ENCODE assay signal across 18 cellular contexts in genomic region chr20:24560571-24561485, GRCh38.
DNase-seq lines count a peak whose midpoint lies in the region; ATAC-seq and TF ChIP-seq lines count a peak whose summit lies in the region.
"Had no signal": no experiment of that assay in that cellular context is flagged by ENCODE, and none has a peak within 500 bp of the region (broad histone marks: within the 10 kb centered on the region; RNA-seq: fewer than 3 reads in every experiment).

No MANE protein-coding gene starts in this region.

- WGBS in ectodermal cell, 2 experiments: 88 to 90% methylated on average over 5 of the region's 5 CpGs

- H3K27ac Mint-ChIP-seq in activated naive CD4-positive, alpha-beta T cell treated with anti-CD3 and anti-CD28 coated beads, Interleukin-2, amount 10 ng/mL, durations not matched to agents 7 days and 5 days: peak overlapping the region; percentile 7
- no peak overlapping the region for H3K27ac Mint-ChIP-seq in type B pancreatic cell
- no peak overlapping the region for H3K27ac Mint-ChIP-seq in activated T-cell treated with anti-CD3 and anti-CD28 coated beads, Interleukin-2, amount 50 U/mL, for 72 hours

- TF ChIP-seq CTCF in type B pancreatic cell (conservative IDR thresholded peaks at IDR 0.05): no peak
- no peak for TF ChIP-seq CTCF in OCI-LY7 (conservative IDR thresholded peaks at IDR 0.05; ENCODE audit: low read length)

- no peak for ATAC-seq in activated T-cell treated with anti-CD3 and anti-CD28 coated beads, Interleukin-2, amount 50 U/mL, for 72 hours (replicated peaks in 1 of 2)

- peaks cover 14% of the 10 kb centered on the region for H3K9me3 Mint-ChIP-seq in activated naive CD4-positive, alpha-beta T cell treated with anti-CD3 and anti-CD28 coated beads, Interleukin-2, amount 10 ng/mL, durations not matched to agents 7 days and 5 days
- no peaks in the 10 kb centered on the region for H3K9me3 Mint-ChIP-seq in type B pancreatic cell
- H3K9me3 Mint-ChIP-seq in activated T-cell treated with anti-CD3 and anti-CD28 coated beads, Interleukin-2, amount 50 U/mL, for 72 hours: peaks cover 8 to 10% of the 10 kb centered on the region in 2 donors

- H3K36me3 ChIP-seq in SJCRH30: no peaks in the 10 kb centered on the region
- no peaks in the 10 kb centered on the region for H3K36me3 ChIP-seq in ectodermal cell (ENCODE audit: control insufficient read depth, insufficient read depth, low read length)
- no peaks in the 10 kb centered on the region for H3K36me3 ChIP-seq in OCI-LY7 (ENCODE audit: insufficient read depth, low read length)

- H2AFZ ChIP-seq in OCI-LY7 (ENCODE audit: low read length): no peak overlapping the region

- peaks cover 2% of the 10 kb centered on the region for H3K36me3 Mint-ChIP-seq in activated naive CD4-positive, alpha-beta T cell treated with anti-CD3 and anti-CD28 coated beads, Interleukin-2, amount 10 ng/mL, durations not matched to agents 7 days and 5 days
- peaks cover 4% of the 10 kb centered on the region for H3K36me3 Mint-ChIP-seq in type B pancreatic cell
- peaks cover 0 to 3% of the 10 kb centered on the region in 2 donors for H3K36me3 Mint-ChIP-seq in activated T-cell treated with anti-CD3 and anti-CD28 coated beads, Interleukin-2, amount 50 U/mL, for 72 hours (ENCODE audit: insufficient read depth in 2 of 2)

- no peak overlapping the region for H3K4me3 Mint-ChIP-seq in activated naive CD4-positive, alpha-beta T cell treated with anti-CD3 and anti-CD28 coated beads, Interleukin-2, amount 10 ng/mL, durations not matched to agents 7 days and 5 days
- peak overlapping the region; percentile 31 for H3K4me3 Mint-ChIP-seq in type B pancreatic cell
- no peak overlapping the region for H3K4me3 Mint-ChIP-seq in activated T-cell treated with anti-CD3 and anti-CD28 coated beads, Interleukin-2, amount 50 U/mL, for 72 hours

- no TSS peak for BruUV-seq in OCI-LY7 (replicated peaks; lab: Mats Ljungman, UMichigan)

- POLR2A ChIA-PET in OCI-LY7 (lab: Charles Lee): no interaction called here

- DNase-seq in activated naive CD4-positive, alpha-beta T cell treated with anti-CD3 and anti-CD28 coated beads, Interleukin-2, amount 10 ng/mL, durations not matched to agents 7 days and 5 days: no peak
- DNase-seq in activated naive CD4-positive, alpha-beta T cell (lab: John Stamatoyannopoulos, UW): no peak
- DNase-seq in SJCRH30 (peak; percentile 23 to 62), type B pancreatic cell (ENCODE audit: extremely low spot score, unreplicated experiment) (no peak), OCI-LY7 (ENCODE audit: low spot score) (no peak), kidney tubule cell (ENCODE audit: low spot score) (no peak)
- no peak for DNase-seq in activated T-cell treated with anti-CD3 and anti-CD28 coated beads, Interleukin-2, amount 50 U/mL, for 72 hours
- DNase-seq: 8988T, C1 segment of cervical spinal cord, DMS 273 treated with DMSO at 0.1 percent for 48 hours, GF-D8, H7, Kasumi-1, NCI-H1105, NCI-H1694, NCI-H510A treated with DMSO at 0.1 percent for 48 hours, SHP77 treated with DMSO at 0.1 percent for 48 hours had no signal

- H4K20me1 ChIP-seq in OCI-LY7 (ENCODE audit: insufficient read depth, low read length): no peaks in the 10 kb centered on the region

- H3K4me3 ChIP-seq in SJCRH30 (no peak overlapping the region), ectodermal cell (ENCODE audit: insufficient read depth, low read depth, low read length) (no peak overlapping the region), OCI-LY7 (ENCODE audit: low read depth, low read length, poor library complexity, severe bottlenecking) (no peak overlapping the region)

- peaks cover 7% of the 10 kb centered on the region for H3K4me1 ChIP-seq in SJCRH30
- H3K4me1 ChIP-seq in ectodermal cell (ENCODE audit: control insufficient read depth, insufficient read depth, low read length): peaks cover 3% of the 10 kb centered on the region
- no peaks in the 10 kb centered on the region for H3K4me1 ChIP-seq in OCI-LY7 (ENCODE audit: insufficient read depth, low read length, poor library complexity, severe bottlenecking)

- intact Hi-C loops in OCI-LY7 (cut with micrococcal nuclease; ENCODE audit: unreplicated experiment): no loop called here

- peaks cover 2% of the 10 kb centered on the region for H3K4me1 Mint-ChIP-seq in activated naive CD4-positive, alpha-beta T cell treated with anti-CD3 and anti-CD28 coated beads, Interleukin-2, amount 10 ng/mL, durations not matched to agents 7 days and 5 days
- peaks cover 15% of the 10 kb centered on the region for H3K4me1 Mint-ChIP-seq in type B pancreatic cell (ENCODE audit: unreplicated experiment)
- peaks cover 6% of the 10 kb centered on the region for H3K4me1 Mint-ChIP-seq in activated T-cell treated with anti-CD3 and anti-CD28 coated beads, Interleukin-2, amount 50 U/mL, for 72 hours (ENCODE audit: low read depth)

- H3K9me3 ChIP-seq in SJCRH30 (replicated peaks): peaks cover 10% of the 10 kb centered on the region
- peaks cover 3% of the 10 kb centered on the region for H3K9me3 ChIP-seq in ectodermal cell (ENCODE audit: control insufficient read depth, low read length)
- H3K9me3 ChIP-seq in OCI-LY7 (ENCODE audit: low read length): peaks cover 6% of the 10 kb centered on the region; the same call in 1 of the 2 replicates

- H3K79me2 ChIP-seq in OCI-LY7 (ENCODE audit: insufficient read depth, low read depth, low read length): no peaks in the 10 kb centered on the region

- CTCF ChIA-PET in activated naive CD4-positive, alpha-beta T cell treated with anti-CD3 and anti-CD28 coated beads, Interleukin-2, amount 10 ng/mL, durations not matched to agents 7 days and 5 days (lab: Charles Lee): no interaction called here
- CTCF ChIA-PET in OCI-LY7 (lab: Charles Lee; ENCODE audit: unreplicated experiment): no interaction called here

- H3K27me3 ChIP-seq in SJCRH30: no peaks in the 10 kb centered on the region
- H3K27me3 ChIP-seq in ectodermal cell (ENCODE audit: control insufficient read depth, insufficient read depth, low read length, poor library complexity, severe bottlenecking): no peaks in the 10 kb centered on the region

- H3K4me2 ChIP-seq in OCI-LY7 (ENCODE audit: low read length): no peak overlapping the region

- H3K27me3 Mint-ChIP-seq in activated naive CD4-positive, alpha-beta T cell treated with anti-CD3 and anti-CD28 coated beads, Interleukin-2, amount 10 ng/mL, durations not matched to agents 7 days and 5 days: peaks cover 9% of the 10 kb centered on the region
- H3K27me3 Mint-ChIP-seq in type B pancreatic cell: no peaks in the 10 kb centered on the region
- peaks cover 7% of the 10 kb centered on the region for H3K27me3 Mint-ChIP-seq in activated T-cell treated with anti-CD3 and anti-CD28 coated beads, Interleukin-2, amount 50 U/mL, for 72 hours (ENCODE audit: low read depth)

- H3K27ac ChIP-seq in SJCRH30: no peak overlapping the region
- peak overlapping the region; percentile 26 for H3K27ac ChIP-seq in ectodermal cell (ENCODE audit: insufficient read depth, low read depth, low read length, poor library complexity, severe bottlenecking)
- no peak overlapping the region for H3K27ac ChIP-seq in OCI-LY7 (ENCODE audit: low read depth, low read length, poor library complexity, severe bottlenecking)

- peaks cover 4% of the 10 kb centered on the region; the same call in 1 of the 2 replicates for H3K9me2 ChIP-seq in OCI-LY7 (ENCODE audit: insufficient read depth, low read length)

Comparison
In these comparisons a context has a peak if more than half of its experiments do, and no peak if none do; other contexts are left out.
1. DNase-seq: peak in SJCRH30 (2 of 2); none in activated naive CD4-positive, alpha-beta T cell treated with anti-CD3 and anti-CD28 coated beads, Interleukin-2, amount 10 ng/mL, durations not matched to agents 7 days and 5 days (single experiment), activated naive CD4-positive, alpha-beta T cell (0 of 4), type B pancreatic cell (single experiment), activated T-cell treated with anti-CD3 and anti-CD28 coated beads, Interleukin-2, amount 50 U/mL, for 72 hours (0 of 2), OCI-LY7 (single experiment) and kidney tubule cell (single experiment).